Comparison of ENCODE assay signal across 22 cellular contexts in the genomic region with DNA sequence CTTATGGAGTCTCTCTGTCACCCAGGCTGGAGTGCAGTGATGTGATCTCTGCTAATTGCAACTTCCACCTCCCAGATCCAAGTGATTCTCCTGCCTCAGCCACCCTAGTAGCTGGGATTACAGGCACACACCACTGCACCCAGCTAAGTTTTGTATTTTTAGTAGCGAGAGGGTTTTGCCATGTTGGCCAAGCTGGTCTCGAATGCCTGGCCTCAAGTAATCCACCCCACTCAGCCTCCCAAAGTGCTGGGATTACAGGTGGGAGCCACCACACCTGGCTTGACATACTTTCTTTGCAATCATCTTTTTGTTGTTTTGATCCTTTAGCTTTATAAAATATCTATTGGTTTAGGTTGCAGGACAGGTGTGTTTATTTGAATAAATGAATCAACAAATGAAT. TPM values are rescaled to one million over a fixed set of nuclear protein-coding genes. Genes with fewer than 3 reads are reported as not detected.
DNase-seq lines count a peak whose midpoint lies in the region; ATAC-seq, FAIRE-seq and TF ChIP-seq lines count a peak whose summit lies in the region.
"Had no signal": no experiment of that assay in that cellular context is flagged by ENCODE, and none has a peak within 500 bp of the region (broad histone marks: within the 10 kb centered on the region; RNA-seq: fewer than 3 reads in every experiment).

No MANE protein-coding gene starts in this region.

- no peaks in the 10 kb centered on the region for H3K4me1 ChIP-seq in breast epithelium
- peaks cover 20 to 60% of the 10 kb centered on the region in 2 experiments; a peak in 4 of 5 replicates for H3K4me1 ChIP-seq in K562 (replicated peaks in 1 of 2; ENCODE audit: control insufficient read depth in 2 of 2, insufficient read depth in 2 of 2, low read length in 2 of 2)
- peaks cover 8% of the 10 kb centered on the region for H3K4me1 ChIP-seq in mesendoderm (ENCODE audit: control insufficient read depth, low read depth, low read length)
- peaks cover 5% of the 10 kb centered on the region for H3K4me1 ChIP-seq in vagina
- no peaks in the 10 kb centered on the region for H3K4me1 ChIP-seq in MM.1S (ENCODE audit: low read length)

- no peak overlapping the region for H2BK5ac ChIP-seq in mesendoderm (ENCODE audit: low read length)

- H4K5ac ChIP-seq in mesendoderm (ENCODE audit: low read length) = no peak overlapping the region

- ATAC-seq in K562 (no peak), HG02642 (IDR thresholded peaks at IDR 0.05; ENCODE audit: poor library complexity, unreplicated experiment) (no peak)
- ATAC-seq: activated naive CD8-positive, alpha-beta T cell treated with anti-CD3 and anti-CD28 coated beads, Interleukin-2, amount 50 U/mL, for 24 hours had no signal

- H3K9me1 ChIP-seq in K562 (ENCODE audit: control insufficient read depth, insufficient read depth, low read length) = no peaks in the 10 kb centered on the region

- no peaks in the 10 kb centered on the region for H3K79me2 ChIP-seq in K562 (ENCODE audit: control insufficient read depth, insufficient read depth, low read length)
- H3K79me2 ChIP-seq in mesendoderm (ENCODE audit: control insufficient read depth, insufficient read depth, low read length) = no peaks in the 10 kb centered on the region
- no peaks in the 10 kb centered on the region for H3K79me2 ChIP-seq in MM.1S (ENCODE audit: low read length)

- H3K9me2 ChIP-seq in MM.1S (replicated peaks; ENCODE audit: insufficient read depth, low read length) = no peaks in the 10 kb centered on the region

- no peaks in the 10 kb centered on the region for H3K9me3 Mint-ChIP-seq in MCF 10A (ENCODE audit: unreplicated experiment)
- H3K9me3 Mint-ChIP-seq: activated B cell treated with CpG ODN at 0.5 μM for 24 hours; activated CD4-positive, alpha-beta memory T cell treated with anti-CD3 and anti-CD28 coated beads, Interleukin-2, amount 10 ng/mL, durations not matched to agents 7 days and 5 days; activated naive CD8-positive, alpha-beta T cell treated with anti-CD3 and anti-CD28 coated beads, Interleukin-2, amount 50 U/mL, for 24 hours had no signal

- TF ChIP-seq POLR2A in breast epithelium (IDR thresholded peaks at IDR 0.05) (no peak), K562 (conservative IDR thresholded peaks at IDR 0.05) (no peak), vagina (IDR thresholded peaks at IDR 0.05) (no peak)

- H2BK15ac ChIP-seq in mesendoderm (replicated peaks; ENCODE audit: low read depth) = no peak overlapping the region

- H3K36me3 ChIP-seq in breast epithelium (no peaks in the 10 kb centered on the region), K562 (ENCODE audit: control insufficient read depth, insufficient read depth, low read length) (no peaks in the 10 kb centered on the region), mesendoderm (ENCODE audit: control insufficient read depth, insufficient read depth, low read length) (no peaks in the 10 kb centered on the region), vagina (no peaks in the 10 kb centered on the region), MM.1S (replicated peaks; ENCODE audit: insufficient read depth, low read length) (no peaks in the 10 kb centered on the region)
- H3K36me3 ChIP-seq: BE2C, heart right ventricle, spleen, thyroid gland had no signal

- H3K9me3 ChIP-seq in breast epithelium (no peaks in the 10 kb centered on the region), K562 (replicated peaks; ENCODE audit: control insufficient read depth, insufficient read depth, low read depth, low read length) (no peaks in the 10 kb centered on the region), vagina (no peaks in the 10 kb centered on the region), MM.1S (replicated peaks; ENCODE audit: insufficient read depth, low read length) (no peaks in the 10 kb centered on the region)
- H3K9me3 ChIP-seq: BE2C, heart right ventricle, spleen, thyroid gland had no signal

- POLR2A ChIA-PET in MCF 10A (lab: Yijun Ruan, JAX) (interaction anchor here (0.6 kb wide), 1 partner anchor 52 kb away, joined by 3 read pairs; no protein-coding TSS in a partner anchor), K562 (lab: Yijun Ruan, JAX) (interaction anchor here (1.1 kb wide), 1 partner anchor 12 kb away, joined by 4 read pairs; no protein-coding TSS in a partner anchor)

- FAIRE-seq in K562 (lab: Jason Lieb, UNC) = no peak
- FAIRE-seq: D721Med had no signal

- TF ChIP-seq CTCF in MCF 10A (IDR thresholded peaks at IDR 0.05; ENCODE audit: unreplicated experiment) (no peak), breast epithelium (IDR thresholded peaks at IDR 0.05) (no peak), K562 (IDR thresholded peaks at IDR 0.05 in 2 of 3, conservative IDR thresholded peaks at IDR 0.05 in 1 of 3; ENCODE audit: insufficient read depth in 2 of 3, low read depth in 1 of 3, low read length in 3 of 3) (no peak), vagina (IDR thresholded peaks at IDR 0.05) (no peak), MM.1S (IDR thresholded peaks at IDR 0.05; ENCODE audit: low read length) (no peak)

- no peaks in the 10 kb centered on the region for H3K79me1 ChIP-seq in mesendoderm (ENCODE audit: low read length)

- in situ Hi-C loops in K562 (cut with MboI) = no loop called here

- H3K27ac Mint-ChIP-seq in MCF 10A (ENCODE audit: low read depth, unreplicated experiment) = peak overlapping the region; percentile 55
- H3K27ac Mint-ChIP-seq: activated B cell treated with CpG ODN at 0.5 μM for 24 hours; activated CD4-positive, alpha-beta memory T cell treated with anti-CD3 and anti-CD28 coated beads, Interleukin-2, amount 10 ng/mL, durations not matched to agents 7 days and 5 days; activated naive CD8-positive, alpha-beta T cell treated with anti-CD3 and anti-CD28 coated beads, Interleukin-2, amount 50 U/mL, for 24 hours had no signal

- TF ChIP-seq RAD21 in K562 (CRISPR knock-in tag; conservative IDR thresholded peaks at IDR 0.05 in 1 of 2, IDR thresholded peaks at IDR 0.05 in 1 of 2) = no peak

- no peak overlapping the region for H3K23ac ChIP-seq in mesendoderm (ENCODE audit: low read length)

- DNase-seq in MCF 10A (ENCODE audit: unreplicated experiment) (no peak), breast epithelium (ENCODE audit: low spot score in 2 of 2) (no peak), K562 (ENCODE audit: extremely low read depth in 1 of 4, low spot score in 3 of 4) (no peak), mesendoderm (no peak), vagina (ENCODE audit: extremely low spot score in 2 of 2) (peak; percentile 22 to 54), DMS 273 (lab: John Stamatoyannopoulos, UW; ENCODE audit: unreplicated experiment) (no peak), MM.1S (no peak)
- DNase-seq: activated B cell treated with CpG ODN at 0.5 μM for 24 hours; activated CD4-positive, alpha-beta memory T cell treated with anti-CD3 and anti-CD28 coated beads, Interleukin-2, amount 10 ng/mL, durations not matched to agents 7 days and 5 days; activated gamma-delta T cell; activated naive CD8-positive, alpha-beta T cell treated with anti-CD3 and anti-CD28 coated beads, Interleukin-2, amount 50 U/mL, for 24 hours; activated T-cell treated with anti-CD3 and anti-CD28 coated beads for 4 hours; BE2C; dermis blood vessel endothelial cell; NK-92 treated with Interleukin-12 subunit alpha and Interleukin-12 subunit beta, amount 100 ng/mL, for 24 hours; spleen; stimulated activated CD4-positive, alpha-beta T cell treated with anti-CD3 and anti-CD28 coated beads, Interleukin-4, amount 100 ng/mL, for 24 hours; stimulated activated naive CD4-positive, alpha-beta T cell treated with Interleukin-2 at 50 U/mL for 16 hours; thyroid gland had no signal

- H3K9ac ChIP-seq in K562 (ENCODE audit: insufficient read depth in 1 of 2, low read depth in 2 of 2, low read length in 2 of 2) (no peak overlapping the region; a peak in 1 of 4 replicates), mesendoderm (ENCODE audit: low read length) (no peak overlapping the region), MM.1S (ENCODE audit: low read length) (no peak overlapping the region)

- peaks cover 23% of the 10 kb centered on the region for H3K4me1 Mint-ChIP-seq in MCF 10A (ENCODE audit: insufficient read depth, unreplicated experiment)
- H3K4me1 Mint-ChIP-seq: activated B cell treated with CpG ODN at 0.5 μM for 24 hours; activated CD4-positive, alpha-beta memory T cell treated with anti-CD3 and anti-CD28 coated beads, Interleukin-2, amount 10 ng/mL, durations not matched to agents 7 days and 5 days had no signal

- H3K27me3 Mint-ChIP-seq in MCF 10A (ENCODE audit: insufficient read depth, unreplicated experiment) = no peaks in the 10 kb centered on the region
- H3K27me3 Mint-ChIP-seq: activated CD4-positive, alpha-beta memory T cell treated with anti-CD3 and anti-CD28 coated beads, Interleukin-2, amount 10 ng/mL, durations not matched to agents 7 days and 5 days had no signal

- no peaks in the 10 kb centered on the region for H3K36me3 Mint-ChIP-seq in MCF 10A (ENCODE audit: insufficient read depth, unreplicated experiment)

- H4K20me1 ChIP-seq in K562 (replicated peaks; ENCODE audit: control insufficient read depth, insufficient read depth, low read length) (no peaks in the 10 kb centered on the region), MM.1S (ENCODE audit: insufficient read depth, low read length) (no peaks in the 10 kb centered on the region)

- H2AFZ ChIP-seq in K562 (ENCODE audit: low read depth, low read length) (peak overlapping the region; percentile 61; the same call in 1 of the 2 replicates), MM.1S (ENCODE audit: low read length) (no peak overlapping the region)

- H2BK120ac ChIP-seq in mesendoderm (ENCODE audit: low read depth, low read length) = no peak overlapping the region

- CTCF ChIA-PET in MCF 10A (lab: Yijun Ruan, JAX) = interaction anchor here (0.6 to 1.6 kb wide), 2 partner anchors 35 to 172 kb away, joined by 4 to 5 read pairs; no protein-coding TSS in a partner anchor
- CTCF ChIA-PET in K562 (lab: Yijun Ruan, JAX; ENCODE audit: low intra/inter-chr PET ratio) = no interaction called here

- peak overlapping the region; percentile 75 for H3K18ac ChIP-seq in mesendoderm (ENCODE audit: low read length)

- no peak overlapping the region for H3K4me3 Mint-ChIP-seq in MCF 10A (ENCODE audit: unreplicated experiment)
- H3K4me3 Mint-ChIP-seq: activated B cell treated with CpG ODN at 0.5 μM for 24 hours; activated CD4-positive, alpha-beta memory T cell treated with anti-CD3 and anti-CD28 coated beads, Interleukin-2, amount 10 ng/mL, durations not matched to agents 7 days and 5 days; activated naive CD8-positive, alpha-beta T cell treated with anti-CD3 and anti-CD28 coated beads, Interleukin-2, amount 50 U/mL, for 24 hours had no signal

- H3F3A ChIP-seq in MM.1S (ENCODE audit: insufficient read depth, low read length) = no peaks in the 10 kb centered on the region

- no peak overlapping the region for H2AK5ac ChIP-seq in mesendoderm (ENCODE audit: low read length)

- H3K27ac ChIP-seq in breast epithelium (no peak overlapping the region), K562 (ENCODE audit: extremely low read depth, low read depth, low read length) (peak overlapping the region; percentile 83; the same call in 1 of the 3 replicates), mesendoderm (ENCODE audit: low read depth, low read length) (no peak overlapping the region), vagina (peak overlapping the region; percentile 66), MM.1S (ENCODE audit: low read length) (no peak overlapping the region)

- H3K27me3 ChIP-seq in breast epithelium = no peaks in the 10 kb centered on the region
- no peaks in the 10 kb centered on the region for H3K27me3 ChIP-seq in K562 (ENCODE audit: control insufficient read depth in 2 of 2, insufficient read depth in 2 of 2, low read length in 2 of 2)
- no peaks in the 10 kb centered on the region for H3K27me3 ChIP-seq in mesendoderm (ENCODE audit: insufficient read depth, low read length, poor library complexity)
- H3K27me3 ChIP-seq in vagina = no peaks in the 10 kb centered on the region
- no peaks in the 10 kb centered on the region for H3K27me3 ChIP-seq in MM.1S (replicated peaks; ENCODE audit: insufficient read depth, low read length)
- H3K27me3 ChIP-seq: BE2C, heart right ventricle, spleen, thyroid gland had no signal

- H3K4ac ChIP-seq in mesendoderm (ENCODE audit: low read depth, low read length) = peak overlapping the region; percentile 52

- TF ChIP-seq EP300 in K562 (IDR thresholded peaks at IDR 0.05; ENCODE audit: low read length) = no peak

- intact Hi-C loops in MCF 10A (cut with micrococcal nuclease) = no loop called here
- intact Hi-C loops in breast epithelium (cut with DNase I; ENCODE audit: low total_unique reads) = no loop called here
- intact Hi-C loops in K562 (cut with micrococcal nuclease) = loop anchor here (5.0 kb wide), 1 partner anchor 60 kb away; no protein-coding TSS in a partner anchor
- intact Hi-C loops in vagina (cut with DNase I) = no loop called here

- H3K4me2 ChIP-seq in K562 (ENCODE audit: insufficient read depth, low read length) = no peak overlapping the region
- no peak overlapping the region for H3K4me2 ChIP-seq in mesendoderm (ENCODE audit: low read length)
- H3K4me2 ChIP-seq in MM.1S (ENCODE audit: low read depth, low read length) = no peak overlapping the region

- H3K4me3 ChIP-seq in breast epithelium (no peak overlapping the region), K562 (no peak overlapping the region), mesendoderm (ENCODE audit: low read length) (no peak overlapping the region), vagina (no peak overlapping the region), MM.1S (ENCODE audit: low read length) (no peak overlapping the region)
- H3K4me3 ChIP-seq: heart right ventricle, spleen, thyroid gland had no signal

- no TSS peak for BruUV-seq in MCF 10A (replicated peaks; lab: Mats Ljungman, UMichigan)
- BruUV-seq in K562 (replicated peaks; lab: Mats Ljungman, UMichigan) = no TSS peak

- 81% methylated on average over 2 of the region's 2 CpGs for WGBS in K562 (ENCODE audit: insufficient coverage, low coverage, missing lambda C conversion rate)
- no CpG with 5 or more reads among the region's 2 CpGs for WGBS in mesendoderm (ENCODE audit: extremely low coverage, insufficient coverage, low lambda C conversion rate)

- H3K56ac ChIP-seq in mesendoderm (ENCODE audit: low read length) = no peak overlapping the region

- H4K8ac ChIP-seq in mesendoderm (ENCODE audit: low read depth, low read length) = no peak overlapping the region

RNA-seq across cellular contexts. Expression of a gene that starts 9.7 kb away (rescaled TPM):
- total RNA-seq in MCF 10A (2022) (not detected in 2 replicates), breast epithelium (10 to 100 TPM in 1 of 3 donors, 1 to 10 TPM in 2; 5.0 to 26.2 (median 9.3) TPM), K562 (2014; rRNA removed) (not detected in 2 replicates), K562 (2014; rRNA removed; fragmentation: Illumina TruSeq; extraction: Trizol) (not detected in 2 replicates), K562 (2015; rRNA removed; fragmentation: Illumina TruSeq; extraction: Trizol) (not detected in 2 replicates), K562 (2021) (not detected in 2 replicates), vagina (4.9 TPM)
- total RNA-seq in K562 (2011; cell fraction: chromatin; rRNA removed; ENCODE audit: low replicate concordance) = 0.09 TPM in 1 of 2 replicates, not detected in the other
- total RNA-seq in K562 (2011; cell fraction: nucleolus; rRNA removed) = not detected in 2 replicates
- not detected in 2 replicates for total RNA-seq in K562 (2011; cell fraction: nucleoplasm; rRNA removed)
- polyA plus RNA-seq in K562 (2011; rRNA removed) (not detected in 2 replicates), K562 (2014; fragmentation: Illumina TruSeq; extraction: Trizol) (not detected in 2 replicates), K562 (2014; fragmentation: Nextera tagmentation; extraction: Ambion mirVana) (not detected), K562 (2014; rRNA removed) (not detected in 2 replicates)
- polyA plus RNA-seq in K562 (2011; cell fraction: cytosol; rRNA removed) = 0.01 TPM in 1 of 2 replicates, not detected in the other
- not detected in 2 replicates for polyA plus RNA-seq in K562 (2011; cell fraction: nucleus; rRNA removed)
- 0.04 TPM in 1 of 2 replicates, not detected in the other for polyA plus RNA-seq in K562 (2012)
- polyA minus RNA-seq in K562 (2011; rRNA and poly(A)+ RNA removed) = 0.09 TPM in 1 of 2 replicates, not detected in the other
- polyA minus RNA-seq in K562 (2011; cell fraction: cytosol; rRNA and poly(A)+ RNA removed) = not detected in 2 replicates
- polyA minus RNA-seq in K562 (2011; cell fraction: nucleus; rRNA and poly(A)+ RNA removed) = not detected in 2 replicates
- 0.08 TPM for polyA plus RNA-seq in mesendoderm (2013, experiment 1 of 2)
- polyA plus RNA-seq in mesendoderm (2013, experiment 2 of 2) = 0.06 TPM
- total RNA-seq: activated B cell treated with CpG ODN at 0.5 μM for 24 hours; activated CD4-positive, alpha-beta memory T cell treated with anti-CD3 and anti-CD28 coated beads, Interleukin-2, amount 10 ng/mL, durations not matched to agents 7 days and 5 days had no signal

Comparison
In these comparisons a context has a peak if more than half of its experiments do, and no peak if none do; other contexts are left out.
1. DNase-seq: peak in vagina (2 of 2); none in MCF 10A (single experiment), breast epithelium (0 of 2), K562 (0 of 4), mesendoderm (single experiment), DMS 273 (single experiment) and MM.1S (single experiment).
2. H3K27ac ChIP-seq: peak in K562 (single experiment) and vagina (single experiment); none in breast epithelium (0 of 2), mesendoderm (single experiment) and MM.1S (single experiment).